Comparison of ENCODE assay signal across 1 cellular context in genomic region chr14:23538785-23539184, GRCh38.
TF ChIP-seq lines count a peak whose summit lies in the region.

No MANE protein-coding gene starts in this region.

TF ChIP-seq in K562, 482 proteins besides CTCF, POLR2A, EP300 and RAD21:
- TF ChIP-seq ZNF263 (CRISPR knock-in tag; IDR thresholded peaks at IDR 0.05; ENCODE audit: borderline replicate concordance) (peak; percentile 61; the same call in 1 of the 2 replicates), BRD9 (IDR thresholded peaks at IDR 0.05; ENCODE audit: low read depth, partially characterized antibody) (no peak)
